Comparison of ENCODE assay signal across 22 cellular contexts in genomic region chr22:46460835-46461234, GRCh38.
A peak's percentile ranks its signal among the peaks of the same experiment; 100 is the strongest.
DNase-seq lines count a peak whose midpoint lies in the region; ATAC-seq and TF ChIP-seq lines count a peak whose summit lies in the region.
"Had no signal": no experiment of that assay in that cellular context is flagged by ENCODE, and none has a peak within 500 bp of the region (broad histone marks: within the 10 kb centered on the region; RNA-seq: fewer than 3 reads in every experiment).

No MANE protein-coding gene starts in this region.

- peaks cover 55% of the 10 kb centered on the region for H3K27me3 Mint-ChIP-seq in mesothelial cell of epicardium (ENCODE audit: low read depth)
- peaks cover 40 to 70% of the 10 kb centered on the region in 2 donors for H3K27me3 Mint-ChIP-seq in stimulated activated naive B cell treated with anti-CD40 and anti-IgM and Interleukin-4, amounts not matched to agents 10 μg/mL and 1 μg/mL and 100 μg/mL, for 72 hours

- H3K4me3 ChIP-seq in HEK293 (ENCODE audit: low read depth, low read length) (no peak overlapping the region), foreskin fibroblast (ENCODE audit: low read depth in 1 of 2, low read length in 2 of 2) (no peak overlapping the region)

- H3K4me3 Mint-ChIP-seq in mesothelial cell of epicardium = peak overlapping the region; percentile 31
- H3K4me3 Mint-ChIP-seq in stimulated activated naive B cell treated with anti-CD40 and anti-IgM and Interleukin-4, amounts not matched to agents 10 μg/mL and 1 μg/mL and 100 μg/mL, for 72 hours = no peak overlapping the region
- H3K4me3 Mint-ChIP-seq: CD4-positive, alpha-beta memory T cell had no signal

- POLR2A ChIA-PET in HEK293 (lab: Yijun Ruan, JAX) = interaction anchor here (1.0 kb wide), 1 partner anchor 16 kb away, joined by 3 read pairs; no protein-coding TSS in a partner anchor

- H3K27ac ChIP-seq in HEK293 (ENCODE audit: extremely low read depth, low read depth, low read length) = no peak overlapping the region

- no peaks in the 10 kb centered on the region for H3K9me3 ChIP-seq in HEK293 (ENCODE audit: control insufficient read depth, insufficient read depth, low read depth, low read length)
- H3K9me3 ChIP-seq: Caco-2 had no signal

- no peak for ATAC-seq in stimulated activated naive B cell treated with anti-CD40 and anti-IgM and Interleukin-4, amounts not matched to agents 10 μg/mL and 1 μg/mL and 100 μg/mL, for 72 hours (replicated peaks)
- no peak for ATAC-seq in GM18511 (IDR thresholded peaks at IDR 0.05; ENCODE audit: unreplicated experiment)
- ATAC-seq: HepG2 had no signal

- intact Hi-C loops in head of caudate nucleus (cut with DNase I) = no loop called here

- no peaks in the 10 kb centered on the region for H3K9me3 Mint-ChIP-seq in mesothelial cell of epicardium
- no peaks in the 10 kb centered on the region for H3K9me3 Mint-ChIP-seq in stimulated activated naive B cell treated with anti-CD40 and anti-IgM and Interleukin-4, amounts not matched to agents 10 μg/mL and 1 μg/mL and 100 μg/mL, for 72 hours
- H3K9me3 Mint-ChIP-seq: CD4-positive, alpha-beta memory T cell had no signal

- CTCF ChIA-PET in HEK293 (lab: Yijun Ruan, JAX) = interaction anchor here (0.8 kb wide), 1 partner anchor 22 kb away, joined by 3 read pairs; no protein-coding TSS in a partner anchor

- TF ChIP-seq CTCF in HEK293 (tag by site-specific recombination; IDR thresholded peaks at IDR 0.05) (no peak), mesothelial cell of epicardium (IDR thresholded peaks at IDR 0.05; ENCODE audit: unreplicated experiment) (no peak), foreskin fibroblast (IDR thresholded peaks at IDR 0.05; ENCODE audit: low read depth, low read length) (no peak)

- H3K36me3 Mint-ChIP-seq in mesothelial cell of epicardium = peaks cover 2% of the 10 kb centered on the region
- no peaks in the 10 kb centered on the region for H3K36me3 Mint-ChIP-seq in stimulated activated naive B cell treated with anti-CD40 and anti-IgM and Interleukin-4, amounts not matched to agents 10 μg/mL and 1 μg/mL and 100 μg/mL, for 72 hours
- H3K36me3 Mint-ChIP-seq: CD4-positive, alpha-beta memory T cell had no signal

- peaks cover 59% of the 10 kb centered on the region for H3K4me1 Mint-ChIP-seq in mesothelial cell of epicardium
- H3K4me1 Mint-ChIP-seq in stimulated activated naive B cell treated with anti-CD40 and anti-IgM and Interleukin-4, amounts not matched to agents 10 μg/mL and 1 μg/mL and 100 μg/mL, for 72 hours = peaks cover 2 to 5% of the 10 kb centered on the region in 2 donors
- H3K4me1 Mint-ChIP-seq: CD4-positive, alpha-beta memory T cell had no signal

- peak overlapping the region; percentile 76 for H3K27ac Mint-ChIP-seq in mesothelial cell of epicardium
- peak overlapping the region; percentile 67 for H3K27ac Mint-ChIP-seq in stimulated activated naive B cell treated with anti-CD40 and anti-IgM and Interleukin-4, amounts not matched to agents 10 μg/mL and 1 μg/mL and 100 μg/mL, for 72 hours
- H3K27ac Mint-ChIP-seq: CD4-positive, alpha-beta memory T cell had no signal

- DNase-seq in NCI-H2227 (lab: John Stamatoyannopoulos, UW; ENCODE audit: unreplicated experiment) = peak; percentile 2
- no peak for DNase-seq in NCI-H2227 treated with DMSO at 0.1 percent for 48 hours (lab: John Stamatoyannopoulos, UW)
- no peak for DNase-seq in mesothelial cell of epicardium (ENCODE audit: low spot score in 2 of 2, unreplicated experiment in 2 of 2)
- no peak for DNase-seq in stimulated activated naive B cell treated with anti-CD40 and anti-IgM and Interleukin-4, amounts not matched to agents 10 μg/mL and 1 μg/mL and 100 μg/mL, for 72 hours
- no peak for DNase-seq in head of caudate nucleus
- DNase-seq in foreskin fibroblast = no peak
- DNase-seq: C1 segment of cervical spinal cord; Caco-2; CD4-positive, alpha-beta memory T cell; DMS 273 treated with DMSO at 0.1 percent for 48 hours; DND-41; Karpas-422; NCI-H1092; NCI-H1436 treated with DMSO at 0.1 percent for 48 hours; NCI-H1930; NCI-H446; NCI-H524 treated with DMSO at 0.1 percent for 48 hours; RPMI8226; SHP77 had no signal

- H3K36me3 ChIP-seq in HEK293 (ENCODE audit: control insufficient read depth in 2 of 2, insufficient read depth in 1 of 2, low read length in 2 of 2) = peaks cover 0 to 19% of the 10 kb centered on the region in 2 experiments; a peak in 1 of 3 replicates

- no peaks in the 10 kb centered on the region for H3K4me1 ChIP-seq in HEK293 (ENCODE audit: control insufficient read depth, insufficient read depth, low read length)
- H3K4me1 ChIP-seq: Caco-2 had no signal

TF ChIP-seq in HEK293, 187 proteins besides CTCF, POLR2A, EP300 and RAD21:
- TF ChIP-seq ZIC2 (tag by site-specific recombination; IDR thresholded peaks at IDR 0.05) (peak; percentile 78), FEZF1 (tag by site-specific recombination; IDR thresholded peaks at IDR 0.05) (peak; percentile 48), ZBTB20 (tag by site-specific recombination; IDR thresholded peaks at IDR 0.05) (peak; percentile 30; the same call in 1 of the 2 replicates), ZNF148 (tag by site-specific recombination; IDR thresholded peaks at IDR 0.05; ENCODE audit: borderline replicate concordance) (no peak), ZFP37 (tag by site-specific recombination; IDR thresholded peaks at IDR 0.05) (no peak), ZNF623 (tag by site-specific recombination; IDR thresholded peaks at IDR 0.05) (no peak), ZNF626 (tag by site-specific recombination; IDR thresholded peaks at IDR 0.05) (no peak), OSR2 (tag by site-specific recombination; IDR thresholded peaks at IDR 0.05) (peak; percentile 73), ZNF792 (tag by site-specific recombination; IDR thresholded peaks at IDR 0.05) (no peak), EGR2 (tag by site-specific recombination; IDR thresholded peaks at IDR 0.05; ENCODE audit: low read depth) (no peak), ZNF600 (tag by site-specific recombination; IDR thresholded peaks at IDR 0.05) (no peak), TCF7L2 (IDR thresholded peaks at IDR 0.05; ENCODE audit: borderline replicate concordance, low read depth, low read length) (0 out of 2 replicates have a peak, but pooled peaks have one; percentile 28)
- TF ChIP-seq, protein P1, sequence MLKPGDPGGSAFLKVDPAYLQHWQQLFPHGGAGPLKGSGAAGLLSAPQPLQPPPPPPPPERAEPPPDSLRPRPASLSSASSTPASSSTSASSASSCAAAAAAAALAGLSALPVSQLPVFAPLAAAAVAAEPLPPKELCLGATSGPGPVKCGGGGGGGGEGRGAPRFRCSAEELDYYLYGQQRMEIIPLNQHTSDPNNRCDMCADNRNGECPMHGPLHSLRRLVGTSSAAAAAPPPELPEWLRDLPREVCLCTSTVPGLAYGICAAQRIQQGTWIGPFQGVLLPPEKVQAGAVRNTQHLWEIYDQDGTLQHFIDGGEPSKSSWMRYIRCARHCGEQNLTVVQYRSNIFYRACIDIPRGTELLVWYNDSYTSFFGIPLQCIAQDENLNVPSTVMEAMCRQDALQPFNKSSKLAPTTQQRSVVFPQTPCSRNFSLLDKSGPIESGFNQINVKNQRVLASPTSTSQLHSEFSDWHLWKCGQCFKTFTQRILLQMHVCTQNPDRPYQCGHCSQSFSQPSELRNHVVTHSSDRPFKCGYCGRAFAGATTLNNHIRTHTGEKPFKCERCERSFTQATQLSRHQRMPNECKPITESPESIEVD (tag by site-specific recombination; IDR thresholded peaks at IDR 0.05) = 0 out of 2 replicates have a peak, but pooled peaks have one; percentile 18
